Comparison of ENCODE assay signal across 12 cellular contexts in the genomic region with DNA sequence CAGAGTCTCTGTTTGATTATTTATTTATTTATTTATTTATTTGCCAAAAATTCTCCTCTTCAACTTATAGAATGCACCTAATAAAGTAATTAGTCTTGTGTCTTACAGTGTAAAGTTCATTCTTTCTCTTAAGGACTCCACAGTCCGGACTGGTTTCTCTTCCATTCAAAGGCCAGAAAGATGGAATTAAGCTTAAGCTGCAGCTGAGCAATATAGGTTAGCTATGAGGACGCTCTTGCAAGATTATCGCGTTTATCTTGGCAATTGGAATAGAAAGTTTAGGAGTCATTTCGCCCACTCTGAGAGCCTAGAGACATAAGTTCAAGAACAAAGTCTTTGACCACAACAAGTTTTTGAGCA. TPM values are rescaled to one million over a fixed set of nuclear protein-coding genes. Genes with fewer than 3 reads are reported as not detected.
DNase-seq lines count a peak whose midpoint lies in the region; ATAC-seq and TF ChIP-seq lines count a peak whose summit lies in the region.
"Had no signal": no experiment of that assay in that cellular context is flagged by ENCODE, and none has a peak within 500 bp of the region (broad histone marks: within the 10 kb centered on the region; RNA-seq: fewer than 3 reads in every experiment).

No MANE protein-coding gene starts in this region.

- H3K27me3 Mint-ChIP-seq in GM23338 (ENCODE audit: insufficient read depth, low read depth, poor library complexity) (peaks cover 4% of the 10 kb centered on the region), endodermal cell (ENCODE audit: insufficient read depth) (no peaks in the 10 kb centered on the region)
- no peaks in the 10 kb centered on the region for H3K27me3 Mint-ChIP-seq in naive thymus-derived CD4-positive, alpha-beta T cell

- no peaks in the 10 kb centered on the region for H3K9me2 ChIP-seq in GM23338 (ENCODE audit: insufficient read depth)
- no peaks in the 10 kb centered on the region for H3K9me2 ChIP-seq in Karpas-422 (replicated peaks; ENCODE audit: insufficient read depth, low read length)

- peaks cover 10% of the 10 kb centered on the region for H3K4me1 Mint-ChIP-seq in GM23338
- H3K4me1 Mint-ChIP-seq in naive thymus-derived CD4-positive, alpha-beta T cell, result peaks cover 0 to 20% (median 10%) of the 10 kb centered on the region in 7 donors
- H3K4me1 Mint-ChIP-seq in endodermal cell, result peaks cover 2% of the 10 kb centered on the region

- no peak overlapping the region for H3K4me3 ChIP-seq in GM23338
- no peak overlapping the region for H3K4me3 ChIP-seq in Karpas-422 (ENCODE audit: low read length)
- no peak overlapping the region for H3K4me3 ChIP-seq in naive thymus-derived CD4-positive, alpha-beta T cell (ENCODE audit: low read length)
- H3K4me3 ChIP-seq in Peyer's patch, result no peak overlapping the region
- no peak overlapping the region for H3K4me3 ChIP-seq in endodermal cell (ENCODE audit: low read length)

- ATAC-seq in GM18868 (IDR thresholded peaks at IDR 0.05; ENCODE audit: unreplicated experiment), result peak; percentile 16
- ATAC-seq in GM23338, result peak; percentile 23; the same call in 2 of the 3 replicates
- peak; percentile 35 for ATAC-seq in naive thymus-derived CD4-positive, alpha-beta T cell

- H3F3A ChIP-seq in GM23338 (replicated peaks; ENCODE audit: low read depth), result no peaks in the 10 kb centered on the region

- H3K9me3 ChIP-seq in Karpas-422 (ENCODE audit: low read length), result no peaks in the 10 kb centered on the region
- H3K9me3 ChIP-seq in naive thymus-derived CD4-positive, alpha-beta T cell (ENCODE audit: control insufficient read depth in 2 of 3, low read length in 3 of 3), result no peaks in the 10 kb centered on the region
- H3K9me3 ChIP-seq in Peyer's patch, result no peaks in the 10 kb centered on the region
- no peaks in the 10 kb centered on the region for H3K9me3 ChIP-seq in endodermal cell (ENCODE audit: control insufficient read depth, low read length)

- H2AFZ ChIP-seq in GM23338 (no peak overlapping the region), Karpas-422 (ENCODE audit: low read length) (peak overlapping the region; percentile 67)

- no peaks in the 10 kb centered on the region for H3K27me3 ChIP-seq in GM23338 (ENCODE audit: insufficient read depth)
- H3K27me3 ChIP-seq in Karpas-422 (ENCODE audit: low read length), result no peaks in the 10 kb centered on the region
- no peaks in the 10 kb centered on the region for H3K27me3 ChIP-seq in naive thymus-derived CD4-positive, alpha-beta T cell (ENCODE audit: control insufficient read depth in 2 of 2, insufficient read depth in 2 of 2, low read length in 2 of 2)
- H3K27me3 ChIP-seq in Peyer's patch, result no peaks in the 10 kb centered on the region
- no peaks in the 10 kb centered on the region for H3K27me3 ChIP-seq in endodermal cell (ENCODE audit: control insufficient read depth, insufficient read depth, low read length, poor library complexity, severe bottlenecking)

- H3K36me3 Mint-ChIP-seq in GM23338 (ENCODE audit: low read depth) (no peaks in the 10 kb centered on the region), endodermal cell (ENCODE audit: low read depth) (no peaks in the 10 kb centered on the region)
- peaks cover 0 to 4% (median 0%) of the 10 kb centered on the region in 5 donors for H3K36me3 Mint-ChIP-seq in naive thymus-derived CD4-positive, alpha-beta T cell
- H3K36me3 Mint-ChIP-seq: naive B cell had no signal

- no peak overlapping the region for H3K9ac ChIP-seq in Karpas-422 (ENCODE audit: low read length)
- H3K9ac ChIP-seq in endodermal cell (ENCODE audit: extremely low read depth, low read length, poor library complexity, severe bottlenecking), result no peak overlapping the region

- TF ChIP-seq POLR2A in Peyer's patch (IDR thresholded peaks at IDR 0.05), result no peak

- CTCF ChIA-PET in naive thymus-derived CD4-positive, alpha-beta T cell (lab: Charles Lee), result interaction anchor here (0.6 to 5.0 kb wide), 33 partner anchors 10 to 346 kb away, joined by 3 to 92 read pairs (median 5); partner anchors contain the start of genes ABHD10 and TAGLN3

- no peaks in the 10 kb centered on the region; the same call in 1 of the 2 replicates for H3K4me1 ChIP-seq in GM23338 (ENCODE audit: insufficient read depth)
- peaks cover 14% of the 10 kb centered on the region for H3K4me1 ChIP-seq in Karpas-422 (ENCODE audit: low read length)
- no peaks in the 10 kb centered on the region for H3K4me1 ChIP-seq in naive thymus-derived CD4-positive, alpha-beta T cell (ENCODE audit: control insufficient read depth in 2 of 2, insufficient read depth in 2 of 2, low read length in 2 of 2)
- H3K4me1 ChIP-seq in Peyer's patch, result no peaks in the 10 kb centered on the region
- no peaks in the 10 kb centered on the region for H3K4me1 ChIP-seq in endodermal cell (ENCODE audit: control insufficient read depth, insufficient read depth, low read length)

- no peak for TF ChIP-seq CTCF in GM23338 (conservative IDR thresholded peaks at IDR 0.05; ENCODE audit: low read depth in 2 of 2)
- TF ChIP-seq CTCF in Peyer's patch (IDR thresholded peaks at IDR 0.05), result no peak
- no peak for TF ChIP-seq CTCF in endodermal cell (conservative IDR thresholded peaks at IDR 0.05)

- 80 to 88% methylated on average over 5 of the region's 5 CpGs for WGBS in endodermal cell (ENCODE audit: insufficient coverage in 1 of 2, insufficient read length in 1 of 2), 2 experiments

- H3K27ac Mint-ChIP-seq in GM23338 (no peak overlapping the region), endodermal cell (no peak overlapping the region)
- H3K27ac Mint-ChIP-seq in naive thymus-derived CD4-positive, alpha-beta T cell, result peak overlapping the region in 1 of 9 donors; percentile 83
- H3K27ac Mint-ChIP-seq: naive B cell had no signal

- intact Hi-C loops in naive thymus-derived CD4-positive, alpha-beta T cell (cut with micrococcal nuclease), result loop anchor here (1.0 to 2.0 kb wide), 5 partner anchors 24 to 344 kb away; no protein-coding TSS in a partner anchor

- H3K9me3 Mint-ChIP-seq in GM23338, result no peaks in the 10 kb centered on the region
- peaks cover 0 to 2% (median 0%) of the 10 kb centered on the region in 11 donors for H3K9me3 Mint-ChIP-seq in naive thymus-derived CD4-positive, alpha-beta T cell
- no peaks in the 10 kb centered on the region for H3K9me3 Mint-ChIP-seq in endodermal cell
- H3K9me3 Mint-ChIP-seq: naive B cell; T-helper 1 cell treated with Interleukin-12 subunit alpha and Interleukin-12 subunit beta and Interleukin-4 antibody, amounts not matched to agents 30 μg/mL and 1 μg/mL, for 36 hours had no signal

- H4K20me1 ChIP-seq in GM23338 (replicated peaks; ENCODE audit: insufficient read depth) (no peaks in the 10 kb centered on the region; the same call in 1 of the 2 replicates), Karpas-422 (ENCODE audit: insufficient read depth, low read depth, low read length) (no peaks in the 10 kb centered on the region)

- H3K79me2 ChIP-seq in GM23338 (replicated peaks; ENCODE audit: insufficient read depth) (no peaks in the 10 kb centered on the region), Karpas-422 (ENCODE audit: low read length) (no peaks in the 10 kb centered on the region)

- POLR2A ChIA-PET in naive thymus-derived CD4-positive, alpha-beta T cell (lab: Charles Lee), result interaction anchor here (0.7 to 1.7 kb wide), 2 partner anchors 35 to 344 kb away, joined by 3 to 13 read pairs; partner anchors contain the start of gene ABHD10

- no peak overlapping the region for H3K4me2 ChIP-seq in GM23338
- peak overlapping the region; percentile 22 for H3K4me2 ChIP-seq in Karpas-422 (ENCODE audit: low read depth, low read length, poor library complexity, severe bottlenecking)

- no peak for DNase-seq in GM23338 (ENCODE audit: low spot score)
- DNase-seq in Karpas-422, result no peak
- no peak for DNase-seq in naive thymus-derived CD4-positive, alpha-beta T cell
- no peak for DNase-seq in Peyer's patch
- no peak for DNase-seq in NCI-H1436 treated with DMSO at 0.1 percent for 48 hours (lab: John Stamatoyannopoulos, UW)
- DNase-seq in endodermal cell, result no peak
- DNase-seq in NCI-H2171 (lab: John Stamatoyannopoulos, UW), result no peak
- DNase-seq: DND-41 had no signal

- no peak overlapping the region for H3K4me3 Mint-ChIP-seq in GM23338
- H3K4me3 Mint-ChIP-seq in naive thymus-derived CD4-positive, alpha-beta T cell, result peak overlapping the region in 3 of 10 donors; percentile 24 to 29 (median 24)
- no peak overlapping the region for H3K4me3 Mint-ChIP-seq in endodermal cell

- no peaks in the 10 kb centered on the region for H3K36me3 ChIP-seq in GM23338 (ENCODE audit: insufficient read depth)
- H3K36me3 ChIP-seq in Karpas-422 (ENCODE audit: insufficient read depth, low read length), result no peaks in the 10 kb centered on the region
- H3K36me3 ChIP-seq in naive thymus-derived CD4-positive, alpha-beta T cell (ENCODE audit: control insufficient read depth in 2 of 3, insufficient read depth in 3 of 3, low read length in 3 of 3), result no peaks in the 10 kb centered on the region
- no peaks in the 10 kb centered on the region for H3K36me3 ChIP-seq in Peyer's patch
- H3K36me3 ChIP-seq in endodermal cell (ENCODE audit: control insufficient read depth, insufficient read depth, low read length), result no peaks in the 10 kb centered on the region

- H3K27ac ChIP-seq in GM23338 (ENCODE audit: low read depth) (no peak overlapping the region), Karpas-422 (ENCODE audit: low read length) (no peak overlapping the region), Peyer's patch (no peak overlapping the region), endodermal cell (ENCODE audit: low read depth, low read length) (no peak overlapping the region)
- no peak overlapping the region for H3K27ac ChIP-seq in naive thymus-derived CD4-positive, alpha-beta T cell (ENCODE audit: low read depth, low read length)
- H3K27ac ChIP-seq: epithelial cell of prostate had no signal

RNA-seq across cellular contexts. Expression of gene TAGLN3, which starts 15.0 kb away (rescaled TPM):
- 6.8 and 8.2 TPM in 2 replicates for total RNA-seq in GM23338 (2014; rRNA removed; shearing (Covaris generic))
- 12.6 and 13.0 TPM in 2 replicates for polyA plus RNA-seq in GM23338 (2016; fragmentation: Nextera tagmentation; extraction: Ambion mirVana)
- total RNA-seq in Karpas-422 (2014; rRNA removed; shearing (Covaris generic); ENCODE audit: low replicate concordance), result not detected in 2 replicates
- total RNA-seq in naive thymus-derived CD4-positive, alpha-beta T cell, result under 1 TPM in 1 of 5 experiments, not detected in 4; 0.51 TPM
- polyA plus RNA-seq in naive thymus-derived CD4-positive, alpha-beta T cell, result not detected
- total RNA-seq in Peyer's patch, result 1 to 10 TPM in 1 of 4 donors, not detected in 3; 1.1 TPM
- 1 to 10 TPM; 1.4 to 3.7 TPM for total RNA-seq in endodermal cell
- polyA plus RNA-seq in endodermal cell (2013, experiment 1 of 2), result 294 TPM
- polyA plus RNA-seq in endodermal cell (2013, experiment 2 of 2), result 279 TPM

RNA-seq across cellular contexts. Expression of gene TMPRSS7, which starts 20.8 kb away (rescaled TPM):
- not detected in 2 replicates for total RNA-seq in GM23338 (2014; rRNA removed; shearing (Covaris generic))
- polyA plus RNA-seq in GM23338 (2016; fragmentation: Nextera tagmentation; extraction: Ambion mirVana), result not detected in 2 replicates
- not detected in 2 replicates for total RNA-seq in Karpas-422 (2014; rRNA removed; shearing (Covaris generic); ENCODE audit: low replicate concordance)
- total RNA-seq in naive thymus-derived CD4-positive, alpha-beta T cell, result not detected
- polyA plus RNA-seq in naive thymus-derived CD4-positive, alpha-beta T cell, result under 1 TPM in 1 of 2 donors, not detected in 1; 0.09 TPM
- total RNA-seq in Peyer's patch, result not detected
- not detected for total RNA-seq in endodermal cell
- polyA plus RNA-seq in endodermal cell (2013, experiment 1 of 2), result 0.28 TPM
- 0.17 TPM for polyA plus RNA-seq in endodermal cell (2013, experiment 2 of 2)

RNA-seq across cellular contexts. Expression of gene ABHD10, which starts 34.9 kb away (rescaled TPM):
- total RNA-seq in GM23338 (2014; rRNA removed; shearing (Covaris generic)), result 28.0 and 29.2 TPM in 2 replicates
- polyA plus RNA-seq in GM23338 (2016; fragmentation: Nextera tagmentation; extraction: Ambion mirVana), result 16.9 and 18.4 TPM in 2 replicates
- 20.0 and 52.4 TPM in 2 replicates for total RNA-seq in Karpas-422 (2014; rRNA removed; shearing (Covaris generic); ENCODE audit: low replicate concordance)
- 10 to 100 TPM; 18.4 to 43.6 (median 34.9) TPM for total RNA-seq in naive thymus-derived CD4-positive, alpha-beta T cell
- 10 to 100 TPM; 37.8 to 44.5 TPM for polyA plus RNA-seq in naive thymus-derived CD4-positive, alpha-beta T cell
- total RNA-seq in Peyer's patch, result 10 to 100 TPM in 2 of 4 donors, 1 to 10 TPM in 2; 7.4 to 20.9 (median 11.8) TPM
- total RNA-seq in endodermal cell, result 10 to 100 TPM; 27.9 to 38.1 TPM
- 66.3 TPM for polyA plus RNA-seq in endodermal cell (2013, experiment 1 of 2)
- 56.1 TPM for polyA plus RNA-seq in endodermal cell (2013, experiment 2 of 2)
